Comparison of ENCODE assay signal across 15 cellular contexts in the genomic region with DNA sequence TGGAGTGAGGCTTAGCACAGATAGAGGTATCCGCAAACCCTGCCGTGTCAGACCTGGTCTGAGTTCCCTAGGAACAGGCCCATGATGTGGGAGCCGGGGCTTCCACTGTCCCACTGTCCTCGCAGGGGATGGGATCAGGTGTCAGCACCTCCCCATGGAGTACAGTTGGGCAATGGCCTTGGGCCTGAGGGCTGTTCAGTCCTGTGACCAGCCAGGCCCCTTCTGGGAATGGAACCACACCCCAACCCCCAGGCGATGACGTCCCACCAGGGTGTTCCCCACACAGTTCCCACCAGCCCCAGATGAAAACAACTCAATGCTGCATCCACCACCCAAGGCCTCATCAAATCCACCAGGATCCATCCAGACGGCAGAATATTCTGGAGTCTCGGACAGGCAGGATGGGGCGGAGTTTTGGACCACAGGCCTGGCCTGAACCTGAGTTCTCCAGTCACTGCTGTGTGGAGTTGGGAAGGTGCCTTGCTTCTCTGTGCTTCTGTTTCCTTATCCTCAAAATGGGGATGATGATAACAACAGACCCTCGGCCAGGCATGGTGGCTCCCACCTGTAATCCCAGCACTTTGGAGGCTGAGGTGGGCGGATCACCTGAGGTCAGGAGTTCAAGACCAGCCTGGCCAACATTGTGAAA.
"Had no signal": no experiment of that assay in that cellular context is flagged by ENCODE, and none has a peak within 500 bp of the region (broad histone marks: within the 10 kb centered on the region; RNA-seq: fewer than 3 reads in every experiment).

No MANE protein-coding gene starts in this region.

- H3K9me3 ChIP-seq: mucosa of descending colon, psoas muscle, spleen, tibial nerve had no signal

- H3K36me3 ChIP-seq: spleen, tibial nerve had no signal

- H3K36me3 Mint-ChIP-seq: brain; stimulated activated memory B cell treated with anti-CD40 and anti-IgM and Interleukin-4, amounts not matched to agents 10 μg/mL and 1 μg/mL and 100 μg/mL, for 72 hours had no signal

- H3K4me3 ChIP-seq: lung, mucosa of descending colon, psoas muscle, spleen, tibial nerve had no signal

- H3K27ac Mint-ChIP-seq: stimulated activated memory B cell treated with anti-CD40 and anti-IgM and Interleukin-4, amounts not matched to agents 10 μg/mL and 1 μg/mL and 100 μg/mL, for 72 hours had no signal

- H3K27ac ChIP-seq: psoas muscle, tibial nerve had no signal

- H3K27me3 ChIP-seq: spleen, tibial nerve had no signal

- H3K9me3 Mint-ChIP-seq: stimulated activated memory B cell treated with anti-CD40 and anti-IgM and Interleukin-4, amounts not matched to agents 10 μg/mL and 1 μg/mL and 100 μg/mL, for 72 hours had no signal

- DNase-seq: activated naive CD4-positive, alpha-beta T cell treated with anti-CD3 and anti-CD28 coated beads, Interleukin-2, amount 50 U/mL, for 16 hours; cerebellar nuclear complex; dermis blood vessel endothelial cell; glutamatergic neuron; left cardiac atrium; mucosa of descending colon; naive thymus-derived CD8-positive, alpha-beta T cell; occipital lobe; psoas muscle; spleen; stimulated activated CD4-positive, alpha-beta T cell treated with anti-CD3 and anti-CD28 coated beads, Interleukin-1b, Interleukin-23, amount 100 ng/mL, for 48 hours had no signal

- H3K4me3 Mint-ChIP-seq: brain; stimulated activated memory B cell treated with anti-CD40 and anti-IgM and Interleukin-4, amounts not matched to agents 10 μg/mL and 1 μg/mL and 100 μg/mL, for 72 hours had no signal
